ENCODE assay signal across 44 cellular contexts in genomic region chr16:1107141-1107540, GRCh38. TPM values are rescaled to one million over a fixed set of nuclear protein-coding genes. Genes with fewer than 3 reads are reported as not detected.
"Had no signal": no experiment of that assay in that cellular context is flagged by ENCODE, and none has a peak within 500 bp of the region (broad histone marks: within the 10 kb centered on the region; RNA-seq: fewer than 3 reads in every experiment).

No MANE protein-coding gene starts in this region.

- DNase-seq: activated effector memory CD4-positive, alpha-beta T cell treated with anti-CD3 and anti-CD28 coated beads, Interleukin-2, amount 50 U/mL, for 16 hours; activated effector memory CD4-positive, alpha-beta T cell treated with Interleukin-2 at 50 U/mL for 16 hours; activated gamma-delta T cell; activated gamma-delta T cell treated with Interleukin-2 at 50 U/mL for 16 hours; activated naive CD4-positive, alpha-beta T cell; activated naive CD4-positive, alpha-beta T cell treated with anti-CD3 and anti-CD28 coated beads for 36 hours; activated naive CD4-positive, alpha-beta T cell treated with anti-CD3 and anti-CD28 coated beads, Interleukin-2, amount 10 ng/mL, durations not matched to agents 7 days and 5 days; activated naive CD4-positive, alpha-beta T cell treated with anti-CD3 and anti-CD28 coated beads, Interleukin-2, amount 50 U/mL, for 16 hours; activated naive CD4-positive, alpha-beta T cell treated with Interleukin-2 at 50 U/mL for 16 hours; activated naive CD8-positive, alpha-beta T cell treated with anti-CD3 and anti-CD28 coated beads for 36 hours; activated naive CD8-positive, alpha-beta T cell treated with anti-CD3 and anti-CD28 coated beads, Interleukin-2, amount 10 ng/mL, durations not matched to agents 7 days and 5 days; activated naive CD8-positive, alpha-beta T cell treated with anti-CD3 and anti-CD28 coated beads, Interleukin-2, amount 50 U/mL, for 24 hours; activated T-cell treated with anti-CD3 and anti-CD28 coated beads, Interleukin-2, amount 50 U/mL, for 1 hour; activated T-cell treated with anti-CD3 and anti-CD28 coated beads, Interleukin-2, amount 50 U/mL, for 24 hours; activated T-cell treated with anti-CD3 and anti-CD28 coated beads, Interleukin-2, amount 50 U/mL, for 4 hours; activated T-cell treated with anti-CD3 and anti-CD28 coated beads, Interleukin-2, amount 50 U/mL, for 48 hours; activated T-cell treated with anti-CD3 and anti-CD28 coated beads, Interleukin-2, amount 50 U/mL, for 72 hours; amniotic stem cell; amygdala; anterior cingulate cortex; aorta; body of pancreas; brain microvascular endothelial cell; caudate nucleus; central memory CD4-positive, alpha-beta T cell; cerebellar nuclear complex had no signal

- H3K4me1 Mint-ChIP-seq: activated naive CD4-positive, alpha-beta T cell treated with anti-CD3 and anti-CD28 coated beads, Interleukin-2, amount 10 ng/mL, durations not matched to agents 7 days and 5 days; activated naive CD4-positive, alpha-beta T cell treated with anti-CD3 and anti-CD28 coated beads, Interleukin-2, amount 50 U/mL, for 24 hours; activated naive CD8-positive, alpha-beta T cell treated with anti-CD3 and anti-CD28 coated beads for 36 hours; activated naive CD8-positive, alpha-beta T cell treated with anti-CD3 and anti-CD28 coated beads, Interleukin-2, amount 10 ng/mL, durations not matched to agents 7 days and 5 days; activated naive CD8-positive, alpha-beta T cell treated with anti-CD3 and anti-CD28 coated beads, Interleukin-2, amount 50 U/mL, for 24 hours; activated T-helper 17 cell treated with anti-CD3 and anti-CD28 coated beads, Interleukin-2, amount 50 U/mL, for 72 hours; central memory CD8-positive, alpha-beta T cell had no signal

- H3K4me3 ChIP-seq: adrenal gland, ascending aorta, body of pancreas, breast epithelium, cardiac muscle cell had no signal

- H3K4me3 Mint-ChIP-seq: activated naive CD4-positive, alpha-beta T cell treated with anti-CD3 and anti-CD28 coated beads for 36 hours; activated naive CD4-positive, alpha-beta T cell treated with anti-CD3 and anti-CD28 coated beads, Interleukin-2, amount 10 ng/mL, durations not matched to agents 7 days and 5 days; activated naive CD4-positive, alpha-beta T cell treated with anti-CD3 and anti-CD28 coated beads, Interleukin-2, amount 50 U/mL, for 24 hours; activated naive CD8-positive, alpha-beta T cell; activated naive CD8-positive, alpha-beta T cell treated with anti-CD3 and anti-CD28 coated beads for 36 hours; activated naive CD8-positive, alpha-beta T cell treated with anti-CD3 and anti-CD28 coated beads, Interleukin-2, amount 10 ng/mL, durations not matched to agents 7 days and 5 days; activated naive CD8-positive, alpha-beta T cell treated with anti-CD3 and anti-CD28 coated beads, Interleukin-2, amount 50 U/mL, for 24 hours; activated T-cell treated with anti-CD3 and anti-CD28 coated beads, Interleukin-2, amount 50 U/mL, for 24 hours; activated T-cell treated with anti-CD3 and anti-CD28 coated beads, Interleukin-2, amount 50 U/mL, for 4 hours; activated T-cell treated with anti-CD3 and anti-CD28 coated beads, Interleukin-2, amount 50 U/mL, for 72 hours; activated T-helper 1 cell treated with anti-CD3 and anti-CD28 coated beads, Interleukin-12 subunit alpha, Interleukin-12 subunit beta, Interleukin-2, Interleukin-4 antibody, amounts not matched to agents 30 ng/mL and 10 ng/mL and 1 ng/mL, durations not matched to agents 14 hours and 24 hours and 36 hours; activated T-helper 17 cell treated with anti-CD3 and anti-CD28 coated beads, Interleukin-2, amount 50 U/mL, for 72 hours; brain; central memory CD8-positive, alpha-beta T cell had no signal

- H3K27ac Mint-ChIP-seq: activated naive CD4-positive, alpha-beta T cell treated with anti-CD3 and anti-CD28 coated beads for 36 hours; activated naive CD4-positive, alpha-beta T cell treated with anti-CD3 and anti-CD28 coated beads, Interleukin-2, amount 10 ng/mL, durations not matched to agents 7 days and 5 days; activated naive CD4-positive, alpha-beta T cell treated with anti-CD3 and anti-CD28 coated beads, Interleukin-2, amount 50 U/mL, for 24 hours; activated naive CD4-positive, alpha-beta T cell treated with anti-CD3 and anti-CD28 coated beads, Interleukin-2, amount 50 U/mL, for 72 hours; activated naive CD8-positive, alpha-beta T cell; activated naive CD8-positive, alpha-beta T cell treated with anti-CD3 and anti-CD28 coated beads for 36 hours; activated naive CD8-positive, alpha-beta T cell treated with anti-CD3 and anti-CD28 coated beads, Interleukin-2, amount 10 ng/mL, durations not matched to agents 7 days and 5 days; activated naive CD8-positive, alpha-beta T cell treated with anti-CD3 and anti-CD28 coated beads, Interleukin-2, amount 50 U/mL, for 24 hours; activated T-cell treated with anti-CD3 and anti-CD28 coated beads, Interleukin-2, amount 50 U/mL, for 24 hours; activated T-cell treated with anti-CD3 and anti-CD28 coated beads, Interleukin-2, amount 50 U/mL, for 72 hours; activated T-helper 1 cell treated with anti-CD3 and anti-CD28 coated beads, Interleukin-12 subunit alpha, Interleukin-12 subunit beta, Interleukin-2, Interleukin-4 antibody, amounts not matched to agents 30 ng/mL and 10 ng/mL and 1 ng/mL, durations not matched to agents 14 hours and 24 hours and 36 hours; activated T-helper 17 cell treated with anti-CD3 and anti-CD28 coated beads, Interleukin-2, amount 50 U/mL, for 72 hours; activated T-helper 2 cell treated with anti-CD3 and anti-CD28 coated beads, Interferon-gamma antibody, Interleukin-2, Interleukin-4, amounts not matched to agents 10 μg/mL and 5 μg/mL and 100 μg/mL, durations not matched to agents 14 hours and 24 hours and 36 hours; brain had no signal

- H3K9me3 Mint-ChIP-seq: activated naive CD4-positive, alpha-beta T cell treated with anti-CD3 and anti-CD28 coated beads for 36 hours; activated naive CD4-positive, alpha-beta T cell treated with anti-CD3 and anti-CD28 coated beads, Interleukin-2, amount 10 ng/mL, durations not matched to agents 7 days and 5 days; activated naive CD4-positive, alpha-beta T cell treated with anti-CD3 and anti-CD28 coated beads, Interleukin-2, amount 50 U/mL, for 24 hours; activated naive CD4-positive, alpha-beta T cell treated with anti-CD3 and anti-CD28 coated beads, Interleukin-2, amount 50 U/mL, for 72 hours; activated naive CD8-positive, alpha-beta T cell treated with anti-CD3 and anti-CD28 coated beads for 36 hours; activated naive CD8-positive, alpha-beta T cell treated with anti-CD3 and anti-CD28 coated beads, Interleukin-2, amount 10 ng/mL, durations not matched to agents 7 days and 5 days; activated naive CD8-positive, alpha-beta T cell treated with anti-CD3 and anti-CD28 coated beads, Interleukin-2, amount 50 U/mL, for 24 hours; activated T-cell treated with anti-CD3 and anti-CD28 coated beads, Interleukin-2, amount 50 U/mL, for 24 hours; activated T-cell treated with anti-CD3 and anti-CD28 coated beads, Interleukin-2, amount 50 U/mL, for 4 hours; activated T-cell treated with anti-CD3 and anti-CD28 coated beads, Interleukin-2, amount 50 U/mL, for 72 hours; activated T-helper 1 cell treated with anti-CD3 and anti-CD28 coated beads, Interleukin-12 subunit alpha, Interleukin-12 subunit beta, Interleukin-2, Interleukin-4 antibody, amounts not matched to agents 30 ng/mL and 10 ng/mL and 1 ng/mL, durations not matched to agents 14 hours and 24 hours and 36 hours; activated T-helper 17 cell treated with anti-CD3 and anti-CD28 coated beads, Interleukin-2, amount 50 U/mL, for 72 hours; activated T-helper 2 cell treated with anti-CD3 and anti-CD28 coated beads, Interferon-gamma antibody, Interleukin-2, Interleukin-4, amounts not matched to agents 10 μg/mL and 5 μg/mL and 100 μg/mL, durations not matched to agents 14 hours and 24 hours and 36 hours; brain; central memory CD8-positive, alpha-beta T cell had no signal

- H3K4me1 ChIP-seq: breast epithelium had no signal

- H3K9me3 ChIP-seq: adrenal gland, ascending aorta, body of pancreas, breast epithelium had no signal

- H3K27me3 Mint-ChIP-seq: activated T-helper 17 cell treated with anti-CD3 and anti-CD28 coated beads, Interleukin-2, amount 50 U/mL, for 72 hours had no signal

- H3K27ac ChIP-seq: adrenal gland, ascending aorta, body of pancreas, brain microvascular endothelial cell, breast epithelium, cardiac muscle cell had no signal

- H3K36me3 Mint-ChIP-seq: activated naive CD4-positive, alpha-beta T cell treated with anti-CD3 and anti-CD28 coated beads, Interleukin-2, amount 10 ng/mL, durations not matched to agents 7 days and 5 days; activated naive CD4-positive, alpha-beta T cell treated with anti-CD3 and anti-CD28 coated beads, Interleukin-2, amount 50 U/mL, for 24 hours; activated naive CD4-positive, alpha-beta T cell treated with anti-CD3 and anti-CD28 coated beads, Interleukin-2, amount 50 U/mL, for 72 hours; activated naive CD8-positive, alpha-beta T cell; activated naive CD8-positive, alpha-beta T cell treated with anti-CD3 and anti-CD28 coated beads for 36 hours; activated naive CD8-positive, alpha-beta T cell treated with anti-CD3 and anti-CD28 coated beads, Interleukin-2, amount 10 ng/mL, durations not matched to agents 7 days and 5 days; brain had no signal

- H3K36me3 ChIP-seq: adrenal gland, ascending aorta, brain microvascular endothelial cell, breast epithelium, cardiac muscle cell had no signal

- ATAC-seq: activated naive CD4-positive, alpha-beta T cell treated with anti-CD3 and anti-CD28 coated beads, Interleukin-2, amount 50 U/mL, for 72 hours; activated naive CD8-positive, alpha-beta T cell treated with anti-CD3 and anti-CD28 coated beads, Interleukin-2, amount 50 U/mL, for 24 hours; activated T-cell treated with anti-CD3 and anti-CD28 coated beads, Interleukin-2, amount 50 U/mL, for 4 hours; activated T-cell treated with anti-CD3 and anti-CD28 coated beads, Interleukin-2, amount 50 U/mL, for 72 hours; activated T-helper 17 cell treated with anti-CD3 and anti-CD28 coated beads, Interleukin-2, amount 50 U/mL, for 72 hours; body of pancreas had no signal

RNA-seq across cellular contexts. Expression of gene C1QTNF8, which starts 11.1 kb away (rescaled TPM):
- total RNA-seq: activated naive CD4-positive, alpha-beta T cell treated with anti-CD3 and anti-CD28 coated beads for 36 hours; activated naive CD4-positive, alpha-beta T cell treated with anti-CD3 and anti-CD28 coated beads, Interleukin-2, amount 50 U/mL, for 72 hours; activated naive CD8-positive, alpha-beta T cell treated with anti-CD3 and anti-CD28 coated beads for 36 hours; activated naive CD8-positive, alpha-beta T cell treated with anti-CD3 and anti-CD28 coated beads, Interleukin-2, amount 10 ng/mL, durations not matched to agents 7 days and 5 days; activated T-cell treated with anti-CD3 and anti-CD28 coated beads, Interleukin-2, amount 50 U/mL, for 4 hours; activated T-cell treated with anti-CD3 and anti-CD28 coated beads, Interleukin-2, amount 50 U/mL, for 72 hours; activated T-helper 1 cell treated with anti-CD3 and anti-CD28 coated beads, Interleukin-12 subunit alpha, Interleukin-12 subunit beta, Interleukin-2, Interleukin-4 antibody, amounts not matched to agents 30 ng/mL and 10 ng/mL and 1 ng/mL, durations not matched to agents 14 hours and 24 hours and 36 hours; activated T-helper 17 cell treated with anti-CD3 and anti-CD28 coated beads, Interleukin-2, amount 50 U/mL, for 72 hours; activated T-helper 2 cell treated with anti-CD3 and anti-CD28 coated beads, Interferon-gamma antibody, Interleukin-2, Interleukin-4, amounts not matched to agents 10 μg/mL and 5 μg/mL and 100 μg/mL, durations not matched to agents 14 hours and 24 hours and 36 hours; ascending aorta; astrocyte; body of pancreas; breast epithelium; bronchial epithelial cell; cardiac septum; cerebellum; chondrocyte had no signal
- polyA plus RNA-seq: adipose tissue, cardiac muscle cell had no signal

RNA-seq across cellular contexts. Expression of gene SSTR5, which starts 34.6 kb away (rescaled TPM):
- total RNA-seq: activated naive CD4-positive, alpha-beta T cell treated with anti-CD3 and anti-CD28 coated beads for 36 hours; activated naive CD4-positive, alpha-beta T cell treated with anti-CD3 and anti-CD28 coated beads, Interleukin-2, amount 50 U/mL, for 72 hours; activated naive CD8-positive, alpha-beta T cell treated with anti-CD3 and anti-CD28 coated beads for 36 hours; activated naive CD8-positive, alpha-beta T cell treated with anti-CD3 and anti-CD28 coated beads, Interleukin-2, amount 10 ng/mL, durations not matched to agents 7 days and 5 days; activated T-cell treated with anti-CD3 and anti-CD28 coated beads, Interleukin-2, amount 50 U/mL, for 4 hours; activated T-cell treated with anti-CD3 and anti-CD28 coated beads, Interleukin-2, amount 50 U/mL, for 72 hours; activated T-helper 1 cell treated with anti-CD3 and anti-CD28 coated beads, Interleukin-12 subunit alpha, Interleukin-12 subunit beta, Interleukin-2, Interleukin-4 antibody, amounts not matched to agents 30 ng/mL and 10 ng/mL and 1 ng/mL, durations not matched to agents 14 hours and 24 hours and 36 hours; activated T-helper 17 cell treated with anti-CD3 and anti-CD28 coated beads, Interleukin-2, amount 50 U/mL, for 72 hours; activated T-helper 2 cell treated with anti-CD3 and anti-CD28 coated beads, Interferon-gamma antibody, Interleukin-2, Interleukin-4, amounts not matched to agents 10 μg/mL and 5 μg/mL and 100 μg/mL, durations not matched to agents 14 hours and 24 hours and 36 hours; ascending aorta; astrocyte; breast epithelium; bronchial epithelial cell; cardiac muscle cell; cerebellum; chondrocyte had no signal
- polyA plus RNA-seq: cardiac muscle cell had no signal

RNA-seq across cellular contexts. Expression of gene CACNA1H, which starts 45.8 kb away (rescaled TPM):
- total RNA-seq: bronchial epithelial cell had no signal
